Comparison of ENCODE assay signal across 31 cellular contexts in genomic region chr6:147048930-147049329, GRCh38.
"Had no signal": no experiment of that assay in that cellular context is flagged by ENCODE, and none has a peak within 500 bp of the region (broad histone marks: within the 10 kb centered on the region; RNA-seq: fewer than 3 reads in every experiment).

No MANE protein-coding gene starts in this region.

- H3K4me3 ChIP-seq: neural progenitor cell, ovary, psoas muscle, skin epidermis, smooth muscle cell, spleen, suprapubic skin, testis, tibial artery, transverse colon, upper lobe of right lung, uterus had no signal

- H3K36me3 Mint-ChIP-seq: natural killer cell; neural progenitor cell; stimulated activated memory B cell treated with anti-CD40 and anti-IgM and Interleukin-4, amounts not matched to agents 10 μg/mL and 1 μg/mL and 100 μg/mL, for 72 hours had no signal

- H3K4me1 Mint-ChIP-seq: natural killer cell; nephron; neural progenitor cell; stimulated activated memory B cell treated with anti-CD40 and anti-IgM and Interleukin-4, amounts not matched to agents 10 μg/mL and 1 μg/mL and 100 μg/mL, for 72 hours had no signal

- H3K27ac Mint-ChIP-seq: naive thymus-derived CD4-positive, alpha-beta T cell; natural killer cell; nephron; neural progenitor cell; progenitor cell of endocrine pancreas; stimulated activated memory B cell treated with anti-CD40 and anti-IgM and Interleukin-4, amounts not matched to agents 10 μg/mL and 1 μg/mL and 100 μg/mL, for 72 hours; stimulated activated naive CD8-positive, alpha-beta T cell treated with anti-CD3 and anti-CD28 coated beads, Interleukin-15, Interleukin-2, amounts not matched to agents 100 ng/mL and 50 ng/mL, for 24 hours; type B pancreatic cell had no signal

- DNase-seq: naive thymus-derived CD4-positive, alpha-beta T cell; natural killer cell; occipital lobe; ovary; posterior cingulate gyrus; psoas muscle; right cardiac atrium; spleen; stimulated activated CD4-positive, alpha-beta T cell treated with anti-CD3 and anti-CD28 coated beads, Interleukin-12 subunit alpha, Interleukin-12 subunit beta, amount 100 ng/mL, for 4 hours; stimulated activated CD4-positive, alpha-beta T cell treated with anti-CD3 and anti-CD28 coated beads, Interleukin-1b, Interleukin-23, amount 100 ng/mL, for 48 hours; stimulated activated CD4-positive, alpha-beta T cell treated with anti-CD3 and anti-CD28 coated beads, Interleukin-4, amount 100 ng/mL, for 1 hour; stimulated activated CD4-positive, alpha-beta T cell treated with anti-CD3 and anti-CD28 coated beads, Interleukin-4, amount 100 ng/mL, for 4 hours; stimulated activated CD8-positive, alpha-beta memory T cell treated with anti-CD3 and anti-CD28 coated beads, Interleukin-4, amount 100 ng/mL, for 48 hours; stimulated activated naive CD4-positive, alpha-beta T cell; substantia nigra; testis; tibial artery; transverse colon; upper lobe of right lung; uterus had no signal

- ATAC-seq: naive thymus-derived CD4-positive, alpha-beta T cell; natural killer cell; psoas muscle; right cardiac atrium; sciatic nerve; upper lobe of right lung had no signal

- H3K27me3 ChIP-seq: neural progenitor cell, ovary, spleen, suprapubic skin, testis, tibial artery, transverse colon, upper lobe of right lung, uterus had no signal

- H2AFZ ChIP-seq: neural progenitor cell, parathyroid adenoma had no signal

- H3K4me2 ChIP-seq: neural progenitor cell, smooth muscle cell had no signal

- H3K79me2 ChIP-seq: parathyroid adenoma had no signal

- H3K4me3 Mint-ChIP-seq: naive thymus-derived CD4-positive, alpha-beta T cell; natural killer cell; nephron; neural progenitor cell; stimulated activated memory B cell treated with anti-CD40 and anti-IgM and Interleukin-4, amounts not matched to agents 10 μg/mL and 1 μg/mL and 100 μg/mL, for 72 hours; stimulated activated naive CD8-positive, alpha-beta T cell treated with anti-CD3 and anti-CD28 coated beads, Interleukin-15, Interleukin-2, amounts not matched to agents 100 ng/mL and 50 ng/mL, for 24 hours; type B pancreatic cell had no signal

- H3K27ac ChIP-seq: neural progenitor cell, ovary, parathyroid adenoma, psoas muscle, skin epidermis, spleen, suprapubic skin, testis, tibial artery, transverse colon, upper lobe of right lung, uterus had no signal

- H3K9me3 ChIP-seq: ovary, psoas muscle, suprapubic skin, testis, tibial artery, upper lobe of right lung, uterus had no signal

- H3K36me3 ChIP-seq: neural progenitor cell, ovary, spleen, suprapubic skin, tibial artery, transverse colon, upper lobe of right lung, uterus had no signal

- H3K4me1 ChIP-seq: parathyroid adenoma, psoas muscle, suprapubic skin, testis, tibial artery, transverse colon, upper lobe of right lung, uterus had no signal

- H3K9ac ChIP-seq: neural progenitor cell, parathyroid adenoma had no signal

- H3K27me3 Mint-ChIP-seq: naive thymus-derived CD4-positive, alpha-beta T cell; progenitor cell of endocrine pancreas; stimulated activated memory B cell treated with anti-CD40 and anti-IgM and Interleukin-4, amounts not matched to agents 10 μg/mL and 1 μg/mL and 100 μg/mL, for 72 hours had no signal
